9 cellular contexts compared by ENCODE assay signal in genomic region chr9:16266648-16267276, GRCh38.
DNase-seq lines count a peak whose midpoint lies in the region; ATAC-seq, FAIRE-seq and TF ChIP-seq lines count a peak whose summit lies in the region.
"Had no signal": no experiment of that assay in that cellular context is flagged by ENCODE, and none has a peak within 500 bp of the region (broad histone marks: within the 10 kb centered on the region; RNA-seq: fewer than 3 reads in every experiment).

No MANE protein-coding gene starts in this region.

- ATAC-seq in HG02588 (IDR thresholded peaks at IDR 0.05; ENCODE audit: unreplicated experiment), result no peak
- no peak for ATAC-seq in HG03354 (IDR thresholded peaks at IDR 0.05; ENCODE audit: poor library complexity, severe bottlenecking, unreplicated experiment)

- dilution Hi-C loops in endothelial cell of umbilical vein (cut with MboI; ENCODE audit: extremely low pct_ligation_motif_present, low sequenced_read_pairs), result no loop called here

- 90% methylated on average over 9 of the region's 9 CpGs for WGBS in prostate gland

- DNase-seq in GM10248 (ENCODE audit: extremely low spot score) (no peak), MG63 (peak; percentile 74), endothelial cell of umbilical vein (ENCODE audit: low read depth, low spot score) (no peak), prostate gland (ENCODE audit: low spot score) (no peak), DMS114 treated with DMSO at 0.1 percent for 48 hours (lab: John Stamatoyannopoulos, UW; ENCODE audit: unreplicated experiment) (no peak), kidney tubule cell (ENCODE audit: low spot score) (no peak)
- DNase-seq: NCI-H1436 treated with DMSO at 0.1 percent for 48 hours had no signal

- TF ChIP-seq POLR2A in endothelial cell of umbilical vein (IDR thresholded peaks at IDR 0.05; ENCODE audit: low read depth, low read length) (no peak), prostate gland (IDR thresholded peaks at IDR 0.05) (no peak)

- H3K4me3 ChIP-seq in MG63, result peak overlapping the region; percentile 33
- H3K4me3 ChIP-seq in endothelial cell of umbilical vein (replicated peaks in 1 of 3; ENCODE audit: insufficient read depth in 1 of 3, low read depth in 1 of 3, low read length in 3 of 3), result peak overlapping the region in 1 of 3 experiments; percentile 32
- peak overlapping the region in 1 of 2 donors; percentile 25 for H3K4me3 ChIP-seq in prostate gland

- no peak overlapping the region for H3K27ac ChIP-seq in endothelial cell of umbilical vein (ENCODE audit: insufficient read depth, low read depth, low read length)
- H3K27ac ChIP-seq in prostate gland, result peak overlapping the region; percentile 44 to 55

- no peak overlapping the region for H2AFZ ChIP-seq in endothelial cell of umbilical vein (ENCODE audit: low read depth, low read length)

- peaks cover 7% of the 10 kb centered on the region for H3K9me3 ChIP-seq in MG63
- H3K9me3 ChIP-seq in endothelial cell of umbilical vein (replicated peaks; ENCODE audit: control insufficient read depth, insufficient read depth, low read length), result no peaks in the 10 kb centered on the region
- H3K9me3 ChIP-seq in prostate gland, result no peaks in the 10 kb centered on the region

- H3K9ac ChIP-seq in endothelial cell of umbilical vein (replicated peaks; ENCODE audit: extremely low read depth, insufficient read depth, low read length), result no peak overlapping the region

- H3K9me1 ChIP-seq in endothelial cell of umbilical vein (replicated peaks; ENCODE audit: control insufficient read depth, extremely low read depth, insufficient read depth, low read length), result no peaks in the 10 kb centered on the region

- TF ChIP-seq CTCF in GM10248 (IDR thresholded peaks at IDR 0.05; ENCODE audit: control extremely low read depth, extremely low read depth, low read depth, missing control alignments) (peak; percentile 23), endothelial cell of umbilical vein (IDR thresholded peaks at IDR 0.05; ENCODE audit: extremely low read depth in 1 of 2, insufficient read depth in 1 of 2, low read depth in 1 of 2, low read length in 2 of 2) (peak; percentile 33 to 56), prostate gland (IDR thresholded peaks at IDR 0.05) (no peak)

- CTCF ChIA-PET in GM10248 (lab: Yijun Ruan, JAX) (interaction anchor here (1.1 to 1.4 kb wide), 2 partner anchors 11 to 17 kb away, joined by 3 to 5 read pairs; no protein-coding TSS in a partner anchor), endothelial cell of umbilical vein (lab: Charles Lee) (interaction anchor here (1.0 to 2.8 kb wide), 7 partner anchors 9 to 738 kb away, joined by 3 to 15 read pairs (median 4); no protein-coding TSS in a partner anchor)

- H3K27me3 ChIP-seq in MG63 (no peaks in the 10 kb centered on the region), endothelial cell of umbilical vein (ENCODE audit: control insufficient read depth in 2 of 2, insufficient read depth in 2 of 2, low read length in 2 of 2) (no peaks in the 10 kb centered on the region), prostate gland (replicated peaks; ENCODE audit: insufficient read depth) (no peaks in the 10 kb centered on the region)

- no TSS peak for BruUV-seq in endothelial cell of umbilical vein (replicated peaks; lab: Mats Ljungman, UMichigan)

- peak overlapping the region; percentile 23 for H3K4me2 ChIP-seq in endothelial cell of umbilical vein (ENCODE audit: insufficient read depth, low read length)

- no peaks in the 10 kb centered on the region for H3K36me3 ChIP-seq in MG63
- no peaks in the 10 kb centered on the region for H3K36me3 ChIP-seq in endothelial cell of umbilical vein (ENCODE audit: control insufficient read depth in 2 of 2, extremely low read depth in 1 of 2, insufficient read depth in 2 of 2, low read length in 2 of 2)
- no peaks in the 10 kb centered on the region for H3K36me3 ChIP-seq in prostate gland

- intact Hi-C loops in endothelial cell of umbilical vein (cut with micrococcal nuclease), result loop anchor here (10.0 kb wide), 1 partner anchor 458 kb away; no protein-coding TSS in a partner anchor
- intact Hi-C loops in prostate gland (cut with DNase I), result no loop called here

- no peak for FAIRE-seq in endothelial cell of umbilical vein (lab: Jason Lieb, UNC)

- POLR2A ChIA-PET in GM10248 (lab: Yijun Ruan, JAX) (no interaction called here), endothelial cell of umbilical vein (lab: Charles Lee) (no interaction called here)

- no peaks in the 10 kb centered on the region for H4K20me1 ChIP-seq in endothelial cell of umbilical vein (replicated peaks; ENCODE audit: control insufficient read depth, extremely low read depth, insufficient read depth, low read length)

- H3K79me2 ChIP-seq in endothelial cell of umbilical vein (ENCODE audit: control insufficient read depth, insufficient read depth, low read length), result no peaks in the 10 kb centered on the region

- H3K4me1 ChIP-seq in endothelial cell of umbilical vein (ENCODE audit: control insufficient read depth, extremely low read depth, insufficient read depth, low read length) (no peaks in the 10 kb centered on the region), prostate gland (replicated peaks) (peaks cover 2% of the 10 kb centered on the region)

TF ChIP-seq in endothelial cell of umbilical vein, 7 proteins besides CTCF, POLR2A, EP300 and RAD21:
- TF ChIP-seq EZH2 (IDR thresholded peaks at IDR 0.05; ENCODE audit: borderline replicate concordance, low read depth, low read length, severe bottlenecking) (no peak), GATA2 (IDR thresholded peaks at IDR 0.05; ENCODE audit: insufficient read depth, insufficient read length, low read depth, low read length) (no peak), JUN (IDR thresholded peaks at IDR 0.05; ENCODE audit: borderline replicate concordance, insufficient read depth, insufficient read length, low read depth) (no peak), FOS (IDR thresholded peaks at IDR 0.05; ENCODE audit: borderline replicate concordance, insufficient read depth, low read length) (no peak), POLR2AphosphoS5 (IDR thresholded peaks at IDR 0.05; ENCODE audit: insufficient read depth, low read depth, low read length) (no peak), MAX (IDR thresholded peaks at IDR 0.05; ENCODE audit: insufficient read depth, insufficient read length) (no peak)
TF ChIP-seq in endothelial cell of umbilical vein: peak in this region for 0.

Comparison
In these comparisons a context has a peak if more than half of its experiments do, and no peak if none do; other contexts are left out.
1. CTCF ChIP-seq: peak in GM10248 (single experiment) and endothelial cell of umbilical vein (2 of 2); none in prostate gland (0 of 4).